Comparison of ENCODE assay signal across 1 cellular context in genomic region chr4:75514131-75514948, GRCh38.
A peak's percentile ranks its signal among the peaks of the same experiment; 100 is the strongest.
TF ChIP-seq lines count a peak whose summit lies in the region.

Gene RCHY1, minus strand, starts transcription at chr4:75514403. Its CDS starts 117 bp downstream, at chr4:75514286.
Gene THAP6, plus strand, starts transcription at chr4:75514473. Its CDS starts 980 bp downstream, at chr4:75515453.

TF ChIP-seq in HepG2, 621 proteins besides CTCF, POLR2A, EP300 and RAD21 (continued from another document and continues in another):
- TF ChIP-seq, protein P1, sequence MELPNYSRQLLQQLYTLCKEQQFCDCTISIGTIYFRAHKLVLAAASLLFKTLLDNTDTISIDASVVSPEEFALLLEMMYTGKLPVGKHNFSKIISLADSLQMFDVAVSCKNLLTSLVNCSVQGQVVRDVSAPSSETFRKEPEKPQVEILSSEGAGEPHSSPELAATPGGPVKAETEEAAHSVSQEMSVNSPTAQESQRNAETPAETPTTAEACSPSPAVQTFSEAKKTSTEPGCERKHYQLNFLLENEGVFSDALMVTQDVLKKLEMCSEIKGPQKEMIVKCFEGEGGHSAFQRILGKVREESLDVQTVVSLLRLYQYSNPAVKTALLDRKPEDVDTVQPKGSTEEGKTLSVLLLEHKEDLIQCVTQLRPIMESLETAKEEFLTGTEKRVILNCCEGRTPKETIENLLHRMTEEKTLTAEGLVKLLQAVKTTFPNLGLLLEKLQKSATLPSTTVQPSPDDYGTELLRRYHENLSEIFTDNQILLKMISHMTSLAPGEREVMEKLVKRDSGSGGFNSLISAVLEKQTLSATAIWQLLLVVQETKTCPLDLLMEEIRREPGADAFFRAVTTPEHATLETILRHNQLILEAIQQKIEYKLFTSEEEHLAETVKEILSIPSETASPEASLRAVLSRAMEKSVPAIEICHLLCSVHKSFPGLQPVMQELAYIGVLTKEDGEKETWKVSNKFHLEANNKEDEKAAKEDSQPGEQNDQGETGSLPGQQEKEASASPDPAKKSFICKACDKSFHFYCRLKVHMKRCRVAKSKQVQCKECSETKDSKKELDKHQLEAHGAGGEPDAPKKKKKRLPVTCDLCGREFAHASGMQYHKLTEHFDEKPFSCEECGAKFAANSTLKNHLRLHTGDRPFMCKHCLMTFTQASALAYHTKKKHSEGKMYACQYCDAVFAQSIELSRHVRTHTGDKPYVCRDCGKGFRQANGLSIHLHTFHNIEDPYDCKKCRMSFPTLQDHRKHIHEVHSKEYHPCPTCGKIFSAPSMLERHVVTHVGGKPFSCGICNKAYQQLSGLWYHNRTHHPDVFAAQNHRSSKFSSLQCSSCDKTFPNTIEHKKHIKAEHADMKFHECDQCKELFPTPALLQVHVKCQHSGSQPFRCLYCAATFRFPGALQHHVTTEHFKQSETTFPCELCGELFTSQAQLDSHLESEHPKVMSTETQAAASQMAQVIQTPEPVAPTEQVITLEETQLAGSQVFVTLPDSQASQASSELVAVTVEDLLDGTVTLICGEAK (IDR thresholded peaks at IDR 0.05), result peak; percentile 71
- TF ChIP-seq, protein P1 (CRISPR knock-in tag; IDR thresholded peaks at IDR 0.05), result peak; percentile 69; the same call in 1 of the 2 replicates
- TF ChIP-seq ZNF670 (CRISPR knock-in tag; IDR thresholded peaks at IDR 0.05; ENCODE audit: borderline replicate concordance), result peak; percentile 62; the same call in 1 of the 2 replicates
- no peak for TF ChIP-seq ZC3H13 (CRISPR knock-in tag; IDR thresholded peaks at IDR 0.05)
- no peak for TF ChIP-seq NONO (IDR thresholded peaks at IDR 0.05)
- TF ChIP-seq NONO (CRISPR knock-in tag; conservative IDR thresholded peaks at IDR 0.05), result peak; percentile 95; the same call in 1 of the 2 replicates
- no peak for TF ChIP-seq ZBTB7B (CRISPR knock-in tag; IDR thresholded peaks at IDR 0.05)
- no peak for TF ChIP-seq CEBPB (IDR thresholded peaks at IDR 0.05; ENCODE audit: borderline replicate concordance, low read depth, low read length)
- TF ChIP-seq ZNF7 (CRISPR knock-in tag; IDR thresholded peaks at IDR 0.05), result no peak
- TF ChIP-seq, protein P2, sequence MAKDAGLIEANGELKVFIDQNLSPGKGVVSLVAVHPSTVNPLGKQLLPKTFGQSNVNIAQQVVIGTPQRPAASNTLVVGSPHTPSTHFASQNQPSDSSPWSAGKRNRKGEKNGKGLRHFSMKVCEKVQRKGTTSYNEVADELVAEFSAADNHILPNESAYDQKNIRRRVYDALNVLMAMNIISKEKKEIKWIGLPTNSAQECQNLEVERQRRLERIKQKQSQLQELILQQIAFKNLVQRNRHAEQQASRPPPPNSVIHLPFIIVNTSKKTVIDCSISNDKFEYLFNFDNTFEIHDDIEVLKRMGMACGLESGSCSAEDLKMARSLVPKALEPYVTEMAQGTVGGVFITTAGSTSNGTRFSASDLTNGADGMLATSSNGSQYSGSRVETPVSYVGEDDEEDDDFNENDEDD (CRISPR knock-in tag; IDR thresholded peaks at IDR 0.05; ENCODE audit: borderline replicate concordance), result no peak
- no peak for TF ChIP-seq ZKSCAN5 (CRISPR knock-in tag; IDR thresholded peaks at IDR 0.05)
- TF ChIP-seq ZNF75D (CRISPR knock-in tag; IDR thresholded peaks at IDR 0.05; ENCODE audit: borderline replicate concordance), result no peak
- TF ChIP-seq GATAD1 (CRISPR knock-in tag; IDR thresholded peaks at IDR 0.05), result peak; percentile 90
- TF ChIP-seq ATM (IDR thresholded peaks at IDR 0.05; ENCODE audit: borderline replicate concordance), result no peak
- TF ChIP-seq, protein P3, sequence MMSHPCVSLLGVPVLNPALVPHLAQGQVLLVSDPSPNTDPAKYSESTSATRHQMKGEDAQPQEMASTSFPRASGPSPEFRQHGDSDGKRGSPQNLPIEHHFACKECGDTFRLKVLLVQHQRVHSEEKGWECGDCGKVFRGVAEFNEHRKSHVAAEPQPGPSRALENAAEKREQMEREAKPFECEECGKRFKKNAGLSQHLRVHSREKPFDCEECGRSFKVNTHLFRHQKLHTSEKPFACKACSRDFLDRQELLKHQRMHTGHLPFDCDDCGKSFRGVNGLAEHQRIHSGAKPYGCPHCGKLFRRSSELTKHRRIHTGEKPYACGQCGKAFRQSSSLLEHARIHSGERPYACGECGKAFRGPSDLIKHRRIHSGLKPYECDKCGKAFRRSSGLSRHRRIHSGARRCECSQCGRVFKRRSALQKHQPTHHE (CRISPR knock-in tag; IDR thresholded peaks at IDR 0.05; ENCODE audit: borderline replicate concordance), result peak; percentile 7; the same call in 1 of the 2 replicates
- TF ChIP-seq SKI (IDR thresholded peaks at IDR 0.05; ENCODE audit: partially characterized antibody), result peak; percentile 59
- 0 out of 2 replicates have a peak, but pooled peaks have one; percentile 33 for TF ChIP-seq DNMT1 (CRISPR knock-in tag; IDR thresholded peaks at IDR 0.05)
- TF ChIP-seq ZNF441 (CRISPR knock-in tag; IDR thresholded peaks at IDR 0.05; ENCODE audit: borderline replicate concordance), result peak; percentile 74; the same call in 1 of the 2 replicates
- TF ChIP-seq HOXA5 (CRISPR knock-in tag; IDR thresholded peaks at IDR 0.05), result peak; percentile 43; the same call in 1 of the 2 replicates
- TF ChIP-seq ZNF549 (CRISPR knock-in tag; IDR thresholded peaks at IDR 0.05), result no peak
- peak; percentile 25; the same call in 1 of the 2 replicates for TF ChIP-seq TBX3 (IDR thresholded peaks at IDR 0.05; ENCODE audit: borderline replicate concordance)
- peak; percentile 62; the same call in 1 of the 2 replicates for TF ChIP-seq JUNB (CRISPR knock-in tag; IDR thresholded peaks at IDR 0.05; ENCODE audit: borderline replicate concordance)
- TF ChIP-seq KLF9 (CRISPR knock-in tag; IDR thresholded peaks at IDR 0.05; ENCODE audit: low read depth), result peak; percentile 85; the same call in 1 of the 2 replicates
- peak; percentile 46; the same call in 1 of the 2 replicates for TF ChIP-seq BCL6 (CRISPR knock-in tag; IDR thresholded peaks at IDR 0.05)
- TF ChIP-seq, protein P4, sequence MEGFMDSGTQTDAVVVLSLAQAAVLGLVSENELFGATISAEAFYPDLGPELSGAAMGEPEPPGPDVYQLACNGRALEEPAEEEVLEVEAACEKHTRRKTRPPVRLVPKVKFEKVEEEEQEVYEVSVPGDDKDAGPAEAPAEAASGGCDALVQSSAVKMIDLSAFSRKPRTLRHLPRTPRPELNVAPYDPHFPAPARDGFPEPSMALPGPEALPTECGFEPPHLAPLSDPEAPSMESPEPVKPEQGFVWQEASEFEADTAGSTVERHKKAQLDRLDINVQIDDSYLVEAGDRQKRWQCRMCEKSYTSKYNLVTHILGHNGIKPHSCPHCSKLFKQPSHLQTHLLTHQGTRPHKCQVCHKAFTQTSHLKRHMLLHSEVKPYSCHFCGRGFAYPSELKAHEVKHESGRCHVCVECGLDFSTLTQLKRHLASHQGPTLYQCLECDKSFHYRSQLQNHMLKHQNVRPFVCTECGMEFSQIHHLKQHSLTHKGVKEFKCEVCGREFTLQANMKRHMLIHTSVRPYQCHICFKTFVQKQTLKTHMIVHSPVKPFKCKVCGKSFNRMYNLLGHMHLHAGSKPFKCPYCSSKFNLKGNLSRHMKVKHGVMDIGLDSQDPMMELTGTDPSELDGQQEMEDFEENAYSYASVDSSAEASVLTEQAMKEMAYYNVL (CRISPR knock-in tag; IDR thresholded peaks at IDR 0.05; ENCODE audit: borderline replicate concordance), result peak; percentile 89; the same call in 1 of the 2 replicates
- peak; percentile 74 for TF ChIP-seq ZNF143 (CRISPR knock-in tag; IDR thresholded peaks at IDR 0.05)
- no peak; the same call in 1 of the 2 replicates for TF ChIP-seq ZNF615 (CRISPR knock-in tag; IDR thresholded peaks at IDR 0.05; ENCODE audit: borderline replicate concordance)
- no peak for TF ChIP-seq ZNF207 (IDR thresholded peaks at IDR 0.05; ENCODE audit: borderline replicate concordance)
- TF ChIP-seq, protein P5, sequence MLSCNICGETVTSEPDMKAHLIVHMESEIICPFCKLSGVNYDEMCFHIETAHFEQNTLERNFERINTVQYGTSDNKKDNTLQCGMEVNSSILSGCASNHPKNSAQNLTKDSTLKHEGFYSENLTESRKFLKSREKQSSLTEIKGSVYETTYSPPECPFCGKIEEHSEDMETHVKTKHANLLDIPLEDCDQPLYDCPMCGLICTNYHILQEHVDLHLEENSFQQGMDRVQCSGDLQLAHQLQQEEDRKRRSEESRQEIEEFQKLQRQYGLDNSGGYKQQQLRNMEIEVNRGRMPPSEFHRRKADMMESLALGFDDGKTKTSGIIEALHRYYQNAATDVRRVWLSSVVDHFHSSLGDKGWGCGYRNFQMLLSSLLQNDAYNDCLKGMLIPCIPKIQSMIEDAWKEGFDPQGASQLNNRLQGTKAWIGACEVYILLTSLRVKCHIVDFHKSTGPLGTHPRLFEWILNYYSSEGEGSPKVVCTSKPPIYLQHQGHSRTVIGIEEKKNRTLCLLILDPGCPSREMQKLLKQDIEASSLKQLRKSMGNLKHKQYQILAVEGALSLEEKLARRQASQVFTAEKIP (CRISPR knock-in tag; IDR thresholded peaks at IDR 0.05; ENCODE audit: borderline replicate concordance), result no peak
- peak; percentile 86 for TF ChIP-seq TMF1 (CRISPR knock-in tag; IDR thresholded peaks at IDR 0.05; ENCODE audit: low read depth)
- no peak for TF ChIP-seq GPN1 (CRISPR knock-in tag; IDR thresholded peaks at IDR 0.05; ENCODE audit: borderline replicate concordance)
- no peak; the same call in 1 of the 2 replicates for TF ChIP-seq ZMAT3 (CRISPR knock-in tag; conservative IDR thresholded peaks at IDR 0.05)
- peak; percentile 51; the same call in 1 of the 2 replicates for TF ChIP-seq ZKSCAN8 (CRISPR knock-in tag; IDR thresholded peaks at IDR 0.05; ENCODE audit: borderline replicate concordance)
- TF ChIP-seq ATF4 (CRISPR knock-in tag; IDR thresholded peaks at IDR 0.05), result peak in 1 of 2 experiments; percentile 33; a peak in 1 of 4 replicates
- TF ChIP-seq ZBTB43 (CRISPR knock-in tag; conservative IDR thresholded peaks at IDR 0.05), result no peak
- peak; percentile 88; the same call in 1 of the 2 replicates for TF ChIP-seq ZNF589 (CRISPR knock-in tag; conservative IDR thresholded peaks at IDR 0.05)
- TF ChIP-seq ATF3 (CRISPR knock-in tag; IDR thresholded peaks at IDR 0.05), result no peak
- no peak for TF ChIP-seq ZNF570 (CRISPR knock-in tag; IDR thresholded peaks at IDR 0.05; ENCODE audit: borderline replicate concordance)
